ENCODE assay signal across 22 cellular contexts in genomic region chr11:82507288-82507687, GRCh38.
"Had no signal": no experiment of that assay in that cellular context is flagged by ENCODE, and none has a peak within 500 bp of the region (broad histone marks: within the 10 kb centered on the region; RNA-seq: fewer than 3 reads in every experiment).

No MANE protein-coding gene starts in this region.

- DNase-seq: activated CD4-positive, alpha-beta T cell treated with anti-CD3 and anti-CD28 coated beads for 36 hours; activated CD4-positive, alpha-beta T cell treated with anti-CD3 and anti-CD28 coated beads, Interleukin-2, amount 50 U/mL, for 4 hours; activated effector memory CD4-positive, alpha-beta T cell treated with Interleukin-2 at 50 U/mL for 16 hours; activated naive CD4-positive, alpha-beta T cell treated with anti-CD3 and anti-CD28 coated beads for 36 hours; activated T-cell treated with anti-CD3 and anti-CD28 coated beads, Interleukin-2, amount 50 U/mL, for 48 hours; amygdala; colonic mucosa; dorsolateral prefrontal cortex; esophagus squamous epithelium; gastrocnemius medialis; hippocampal formation; left ventricle myocardium inferior; retina; sigmoid colon; stimulated activated CD4-positive, alpha-beta T cell treated with anti-CD3 and anti-CD28 coated beads, Interleukin-4, amount 100 ng/mL, for 1 hour; stimulated activated naive CD4-positive, alpha-beta T cell treated with Interleukin-2 at 50 U/mL for 16 hours had no signal

- ATAC-seq: activated CD4-positive, alpha-beta T cell treated with anti-CD3 and anti-CD28 coated beads for 36 hours; natural killer cell treated with Interleukin-12 subunit alpha and Interleukin-12 subunit beta and Interleukin-15 and Interleukin-18, amount 100 ng/mL, for 72 hours; WTC11 had no signal

- H3K9me3 ChIP-seq: colonic mucosa, esophagus squamous epithelium, gastrocnemius medialis, left ventricle myocardium inferior, sigmoid colon, thoracic aorta, vagina had no signal

- H3K36me3 ChIP-seq: colonic mucosa, esophagus squamous epithelium, gastrocnemius medialis, left ventricle myocardium inferior, sigmoid colon, thoracic aorta, vagina had no signal

- H3K9me3 Mint-ChIP-seq: activated naive CD4-positive, alpha-beta T cell treated with anti-CD3 and anti-CD28 coated beads for 36 hours; type B pancreatic cell; WTC11 had no signal

- H3K36me3 Mint-ChIP-seq: natural killer cell treated with Interleukin-12 subunit alpha and Interleukin-12 subunit beta and Interleukin-15 and Interleukin-18, amount 100 ng/mL, for 72 hours; type B pancreatic cell; WTC11 had no signal

- H3K4me1 Mint-ChIP-seq: activated CD4-positive, alpha-beta T cell treated with anti-CD3 and anti-CD28 coated beads for 36 hours had no signal

- H3K27ac Mint-ChIP-seq: activated CD4-positive, alpha-beta T cell treated with anti-CD3 and anti-CD28 coated beads for 36 hours; activated naive CD4-positive, alpha-beta T cell treated with anti-CD3 and anti-CD28 coated beads for 36 hours; natural killer cell treated with Interleukin-12 subunit alpha and Interleukin-12 subunit beta and Interleukin-15 and Interleukin-18, amount 100 ng/mL, for 72 hours; progenitor cell of endocrine pancreas; type B pancreatic cell; WTC11 had no signal

- H3K4me3 ChIP-seq: colonic mucosa, dorsolateral prefrontal cortex, esophagus squamous epithelium, gastrocnemius medialis, left ventricle myocardium inferior, sigmoid colon, thoracic aorta, vagina had no signal

- H3K27me3 Mint-ChIP-seq: activated CD4-positive, alpha-beta T cell treated with anti-CD3 and anti-CD28 coated beads for 36 hours; natural killer cell treated with Interleukin-12 subunit alpha and Interleukin-12 subunit beta and Interleukin-15 and Interleukin-18, amount 100 ng/mL, for 72 hours had no signal

- H3K4me3 Mint-ChIP-seq: activated CD4-positive, alpha-beta T cell treated with anti-CD3 and anti-CD28 coated beads for 36 hours; activated naive CD4-positive, alpha-beta T cell treated with anti-CD3 and anti-CD28 coated beads for 36 hours; natural killer cell treated with Interleukin-12 subunit alpha and Interleukin-12 subunit beta and Interleukin-15 and Interleukin-18, amount 100 ng/mL, for 72 hours; type B pancreatic cell; WTC11 had no signal

- H3K4me1 ChIP-seq: colonic mucosa, gastrocnemius medialis, left ventricle myocardium inferior, sigmoid colon, vagina had no signal

- H3K27ac ChIP-seq: colonic mucosa, dorsolateral prefrontal cortex, esophagus squamous epithelium, gastrocnemius medialis, left ventricle myocardium inferior, sigmoid colon, thoracic aorta, vagina had no signal
